Comparison of ENCODE assay signal across 1 cellular context in the genomic region with DNA sequence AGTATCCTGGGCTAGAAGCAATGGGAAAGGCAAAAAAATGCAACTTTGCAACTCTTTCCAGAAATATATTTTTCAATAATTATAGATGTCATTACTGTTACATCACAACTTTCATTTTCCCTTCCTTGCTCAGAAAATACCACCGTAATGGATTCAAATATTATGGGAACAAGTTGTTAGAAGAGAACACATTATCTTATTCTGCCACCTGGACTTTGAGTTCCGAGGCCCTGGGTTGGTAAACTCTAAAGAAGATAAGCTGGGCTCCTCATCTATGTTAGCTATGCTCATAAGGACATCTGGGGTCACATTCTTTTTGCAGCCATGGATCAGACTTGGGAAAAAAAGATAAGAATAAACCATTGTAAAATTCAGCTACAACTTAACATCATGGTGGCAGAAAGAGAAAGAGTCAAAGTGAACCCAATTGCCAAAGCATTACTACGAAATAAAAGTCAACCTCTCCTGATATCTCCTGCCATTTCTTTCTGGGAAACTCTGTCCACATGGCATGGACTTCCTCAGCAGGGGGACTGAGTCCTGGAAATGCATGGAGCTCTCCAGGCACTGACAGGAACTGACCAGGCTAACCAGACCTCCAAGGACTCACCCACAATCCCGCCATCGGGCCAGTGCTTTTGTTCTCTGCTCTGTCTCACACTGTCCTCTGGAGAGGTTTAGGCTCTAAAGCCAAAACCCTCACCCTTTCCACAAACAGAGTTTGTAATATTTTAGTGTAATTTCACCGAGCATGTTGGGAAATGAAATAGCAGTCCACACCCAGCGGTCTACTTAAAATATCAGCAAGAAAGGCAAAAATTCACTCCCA.
TF ChIP-seq lines count a peak whose summit lies in the region.

No MANE protein-coding gene starts in this region.

TF ChIP-seq in K562, 482 proteins besides CTCF, POLR2A, EP300 and RAD21 (continued from another document):
- TF ChIP-seq ZNF639 (CRISPR knock-in tag; conservative IDR thresholded peaks at IDR 0.05 in 1 of 2, IDR thresholded peaks at IDR 0.05 in 1 of 2) = no peak
- no peak; the same call in 1 of the 2 replicates for TF ChIP-seq RNF2 (IDR thresholded peaks at IDR 0.05)
- TF ChIP-seq CBX8 (IDR thresholded peaks at IDR 0.05; ENCODE audit: borderline replicate concordance, extremely low read depth, low read depth, low read length, poor library complexity, severe bottlenecking) = no peak
- no peak for TF ChIP-seq BMI1 (IDR thresholded peaks at IDR 0.05; ENCODE audit: low read length)
- peak; percentile 75; the same call in 1 of the 2 replicates for TF ChIP-seq FOXJ2 (tag; IDR thresholded peaks at IDR 0.05)
